Comparison of ENCODE assay signal across 9 cellular contexts in the genomic region with DNA sequence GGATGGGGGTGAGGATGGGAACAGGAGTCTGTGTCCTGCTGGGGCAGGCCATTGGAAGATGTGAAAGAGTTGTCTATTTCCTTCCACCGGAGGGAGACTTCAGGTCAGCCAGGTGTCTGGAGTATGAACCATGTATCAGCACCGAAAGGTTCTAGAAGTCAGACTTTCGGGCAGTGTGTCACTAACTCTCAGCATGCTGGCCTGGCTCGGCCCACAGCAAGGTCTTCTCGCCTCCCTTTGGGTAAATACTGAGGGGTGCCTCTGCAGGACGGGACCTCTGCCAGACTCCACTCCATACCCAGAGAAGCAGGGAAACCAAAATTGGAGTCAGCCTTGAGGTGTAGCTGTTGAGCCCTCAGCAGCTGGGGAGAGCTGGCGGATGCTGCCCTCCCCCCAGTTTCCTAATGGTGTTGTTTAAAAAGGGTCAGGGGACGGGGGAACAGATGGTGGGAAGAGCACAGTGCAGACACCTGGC. TPM values are rescaled to one million over a fixed set of nuclear protein-coding genes. Genes with fewer than 3 reads are reported as not detected.
DNase-seq lines count a peak whose midpoint lies in the region; ATAC-seq and TF ChIP-seq lines count a peak whose summit lies in the region.
"Had no signal": no experiment of that assay in that cellular context is flagged by ENCODE, and none has a peak within 500 bp of the region (broad histone marks: within the 10 kb centered on the region; RNA-seq: fewer than 3 reads in every experiment).

No MANE protein-coding gene starts in this region.

- CTCF ChIA-PET in activated CD8-positive, alpha-beta T cell treated with anti-CD3 and anti-CD28 coated beads for 36 hours (lab: Charles Lee) = interaction anchor here (0.5 to 3.7 kb wide), 4 partner anchors 36 to 742 kb away, joined by 3 to 27 read pairs (median 4); no protein-coding TSS in a partner anchor

- ATAC-seq in HG02938 (IDR thresholded peaks at IDR 0.05; ENCODE audit: unreplicated experiment) = peak; percentile 8
- ATAC-seq in activated CD8-positive, alpha-beta T cell treated with anti-CD3 and anti-CD28 coated beads for 36 hours = no peak
- no peak for ATAC-seq in naive thymus-derived CD8-positive, alpha-beta T cell
- no peak for ATAC-seq in GM21447 (IDR thresholded peaks at IDR 0.05; ENCODE audit: unreplicated experiment)

- no peaks in the 10 kb centered on the region for H3K36me3 Mint-ChIP-seq in activated CD8-positive, alpha-beta T cell treated with anti-CD3 and anti-CD28 coated beads for 36 hours (ENCODE audit: low read depth)
- H3K36me3 Mint-ChIP-seq in naive thymus-derived CD8-positive, alpha-beta T cell = no peaks in the 10 kb centered on the region

- POLR2A ChIA-PET in activated CD8-positive, alpha-beta T cell treated with anti-CD3 and anti-CD28 coated beads for 36 hours (lab: Charles Lee) = interaction anchor here (1.0 to 1.3 kb wide), 2 partner anchors 25 to 133 kb away, joined by 3 to 4 read pairs; no protein-coding TSS in a partner anchor
- POLR2A ChIA-PET in naive thymus-derived CD8-positive, alpha-beta T cell (lab: Charles Lee) = interaction anchor here (1.1 to 1.3 kb wide), 2 partner anchors 15 to 41 kb away, joined by 3 read pairs; no protein-coding TSS in a partner anchor

- peak overlapping the region; percentile 74 for H3K27ac Mint-ChIP-seq in activated CD8-positive, alpha-beta T cell treated with anti-CD3 and anti-CD28 coated beads for 36 hours
- peak overlapping the region in 6 of 10 donors; percentile 15 to 85 (median 46) for H3K27ac Mint-ChIP-seq in naive thymus-derived CD8-positive, alpha-beta T cell

- peaks cover 66% of the 10 kb centered on the region for H3K4me1 Mint-ChIP-seq in activated CD8-positive, alpha-beta T cell treated with anti-CD3 and anti-CD28 coated beads for 36 hours (ENCODE audit: low read depth)
- H3K4me1 Mint-ChIP-seq in naive thymus-derived CD8-positive, alpha-beta T cell = peaks cover 16 to 74% (median 42%) of the 10 kb centered on the region in 4 donors

- no peak for DNase-seq in activated CD8-positive, alpha-beta T cell treated with anti-CD3 and anti-CD28 coated beads for 36 hours
- no peak for DNase-seq in naive thymus-derived CD8-positive, alpha-beta T cell
- DNase-seq in cerebellum (ENCODE audit: low spot score) = no peak
- DNase-seq in medulla oblongata (ENCODE audit: extremely low spot score) = no peak
- DNase-seq in ureter (ENCODE audit: low spot score) = no peak

- peak; percentile 34; the same call in 1 of the 3 replicates for TF ChIP-seq CTCF in GM12872 (IDR thresholded peaks at IDR 0.05; ENCODE audit: insufficient read depth, low read depth, low read length)
- TF ChIP-seq CTCF in activated CD8-positive, alpha-beta T cell treated with anti-CD3 and anti-CD28 coated beads for 36 hours (IDR thresholded peaks at IDR 0.05) = no peak

- peak overlapping the region; percentile 81 for H3K4me3 Mint-ChIP-seq in activated CD8-positive, alpha-beta T cell treated with anti-CD3 and anti-CD28 coated beads for 36 hours
- H3K4me3 Mint-ChIP-seq in naive thymus-derived CD8-positive, alpha-beta T cell = peak overlapping the region; percentile 72 to 93 (median 88)

- H3K27me3 Mint-ChIP-seq in activated CD8-positive, alpha-beta T cell treated with anti-CD3 and anti-CD28 coated beads for 36 hours = peaks cover 60% of the 10 kb centered on the region
- peaks cover 16 to 76% (median 59%) of the 10 kb centered on the region in 5 donors for H3K27me3 Mint-ChIP-seq in naive thymus-derived CD8-positive, alpha-beta T cell

- intact Hi-C loops in activated CD8-positive, alpha-beta T cell treated with anti-CD3 and anti-CD28 coated beads for 36 hours (cut with micrococcal nuclease) = no loop called here

- no peaks in the 10 kb centered on the region for H3K9me3 Mint-ChIP-seq in activated CD8-positive, alpha-beta T cell treated with anti-CD3 and anti-CD28 coated beads for 36 hours
- H3K9me3 Mint-ChIP-seq in naive thymus-derived CD8-positive, alpha-beta T cell = peaks cover 0 to 3% (median 0%) of the 10 kb centered on the region in 9 donors

RNA-seq across cellular contexts. Expression of a gene that starts 0.5 kb away (rescaled TPM):
- 1 to 10 TPM; 4.4 to 5.3 TPM for total RNA-seq in activated CD8-positive, alpha-beta T cell treated with anti-CD3 and anti-CD28 coated beads for 36 hours
- total RNA-seq in naive thymus-derived CD8-positive, alpha-beta T cell = 10 to 100 TPM; 18.2 to 18.8 TPM
- polyA plus RNA-seq in naive thymus-derived CD8-positive, alpha-beta T cell = under 1 TPM; 0.07 to 0.80 (median 0.30) TPM
- total RNA-seq in cerebellum = 0.36 TPM
- 32.0 TPM for total RNA-seq in ureter

RNA-seq across cellular contexts. Expression of a gene that starts 58.9 kb away (rescaled TPM):
- not detected for total RNA-seq in activated CD8-positive, alpha-beta T cell treated with anti-CD3 and anti-CD28 coated beads for 36 hours
- total RNA-seq in naive thymus-derived CD8-positive, alpha-beta T cell = not detected
- polyA plus RNA-seq in naive thymus-derived CD8-positive, alpha-beta T cell = under 1 TPM in 1 of 3 donors, not detected in 2; 0.06 TPM
- 12.2 TPM for total RNA-seq in cerebellum
- 3.3 TPM for total RNA-seq in ureter
- total RNA-seq: pulmonary artery endothelial cell had no signal
